ENCODE assay signal across 29 cellular contexts in genomic region chr2:206853880-206854279, GRCh38.
"Had no signal": no experiment of that assay in that cellular context is flagged by ENCODE, and none has a peak within 500 bp of the region (broad histone marks: within the 10 kb centered on the region; RNA-seq: fewer than 3 reads in every experiment).

No MANE protein-coding gene starts in this region.

- H3K4me3 ChIP-seq: left lung, lower lobe of right lung, mucosa of descending colon, ovary, right atrium auricular region, right lobe of liver, smooth muscle cell, testis, thyroid gland, transverse colon, upper lobe of left lung, vagina had no signal

- H3K4me2 ChIP-seq: smooth muscle cell had no signal

- H3K4me3 Mint-ChIP-seq: immature natural killer cell; mesothelial cell of epicardium; naive thymus-derived CD4-positive, alpha-beta T cell; natural killer cell treated with Interleukin-12 subunit alpha and Interleukin-12 subunit beta and Interleukin-15 and Interleukin-18, amount 100 ng/mL, for 72 hours; stimulated activated memory B cell treated with anti-CD40 and anti-IgM and Interleukin-4, amounts not matched to agents 10 μg/mL and 1 μg/mL and 100 μg/mL, for 72 hours; stimulated activated naive CD8-positive, alpha-beta T cell treated with anti-CD3 and anti-CD28 coated beads, Interleukin-15, amount 100 ng/mL, for 72 hours had no signal

- H3K27me3 ChIP-seq: left lung, ovary, right atrium auricular region, right lobe of liver, testis, thyroid gland, transverse colon, upper lobe of left lung, vagina had no signal

- H3K27me3 Mint-ChIP-seq: naive thymus-derived CD4-positive, alpha-beta T cell; progenitor cell of endocrine pancreas; stimulated activated memory B cell treated with anti-CD40 and anti-IgM and Interleukin-4, amounts not matched to agents 10 μg/mL and 1 μg/mL and 100 μg/mL, for 72 hours; stimulated activated naive CD8-positive, alpha-beta T cell treated with anti-CD3 and anti-CD28 coated beads, Interleukin-15, amount 100 ng/mL, for 72 hours had no signal

- H3K36me3 ChIP-seq: left lung, lower lobe of right lung, ovary, right atrium auricular region, right lobe of liver, thyroid gland, transverse colon, upper lobe of left lung, vagina had no signal

- H3K27ac ChIP-seq: left lung, lower lobe of right lung, ovary, right atrium auricular region, right lobe of liver, testis, thyroid gland, transverse colon, upper lobe of left lung, vagina had no signal

- H3K27ac Mint-ChIP-seq: immature natural killer cell; mesothelial cell of epicardium; naive thymus-derived CD4-positive, alpha-beta T cell; natural killer cell treated with Interleukin-12 subunit alpha and Interleukin-12 subunit beta and Interleukin-15 and Interleukin-18, amount 100 ng/mL, for 72 hours; progenitor cell of endocrine pancreas; stimulated activated memory B cell treated with anti-CD40 and anti-IgM and Interleukin-4, amounts not matched to agents 10 μg/mL and 1 μg/mL and 100 μg/mL, for 72 hours; stimulated activated naive CD8-positive, alpha-beta T cell treated with anti-CD3 and anti-CD28 coated beads, Interleukin-15, amount 100 ng/mL, for 72 hours had no signal

- H3K4me1 Mint-ChIP-seq: mesothelial cell of epicardium; stimulated activated memory B cell treated with anti-CD40 and anti-IgM and Interleukin-4, amounts not matched to agents 10 μg/mL and 1 μg/mL and 100 μg/mL, for 72 hours had no signal

- H3K4me1 ChIP-seq: left lung, lower lobe of right lung, right lobe of liver, testis, thyroid gland, transverse colon, upper lobe of left lung had no signal

- DNase-seq: hypothalamus; immature natural killer cell; kidney; left colon; left lung; lower lobe of right lung; mammary epithelial cell; mesenchymal stem cell; mucosa of descending colon; naive thymus-derived CD4-positive, alpha-beta T cell; ovary; right lobe of liver; stimulated activated CD4-positive, alpha-beta T cell treated with anti-CD3 and anti-CD28 coated beads, Interleukin-1b, Interleukin-23, amount 100 ng/mL, for 48 hours; stimulated activated CD4-positive, alpha-beta T cell treated with anti-CD3 and anti-CD28 coated beads, Interleukin-2, amount 100 ng/mL, for 48 hours; stimulated activated CD4-positive, alpha-beta T cell treated with anti-CD3 and anti-CD28 coated beads, Interleukin-4, amount 100 ng/mL, for 4 hours; stimulated activated CD8-positive, alpha-beta memory T cell treated with anti-CD3 and anti-CD28 coated beads, Interleukin-4, amount 100 ng/mL, for 48 hours; stimulated activated naive CD4-positive, alpha-beta T cell treated with Interleukin-2 at 50 U/mL for 16 hours; stimulated activated naive CD8-positive, alpha-beta T cell treated with anti-CD3 and anti-CD28 coated beads, Interleukin-15, amount 100 ng/mL, for 72 hours; testis; thyroid gland; transverse colon; upper lobe of left lung had no signal

- H3K9me3 ChIP-seq: left lung, lower lobe of right lung, mucosa of descending colon, ovary, right atrium auricular region, right lobe of liver, testis, thyroid gland, transverse colon, upper lobe of left lung, vagina had no signal

- H3K9me3 Mint-ChIP-seq: immature natural killer cell; mesothelial cell of epicardium; naive thymus-derived CD4-positive, alpha-beta T cell; natural killer cell treated with Interleukin-12 subunit alpha and Interleukin-12 subunit beta and Interleukin-15 and Interleukin-18, amount 100 ng/mL, for 72 hours; stimulated activated memory B cell treated with anti-CD40 and anti-IgM and Interleukin-4, amounts not matched to agents 10 μg/mL and 1 μg/mL and 100 μg/mL, for 72 hours; stimulated activated naive CD8-positive, alpha-beta T cell treated with anti-CD3 and anti-CD28 coated beads, Interleukin-15, amount 100 ng/mL, for 72 hours had no signal

- ATAC-seq: left colon; left lung; lower lobe of right lung; mucosa of descending colon; naive thymus-derived CD4-positive, alpha-beta T cell; natural killer cell treated with Interleukin-12 subunit alpha and Interleukin-12 subunit beta and Interleukin-15 and Interleukin-18, amount 100 ng/mL, for 72 hours; right lobe of liver; stimulated activated memory B cell treated with anti-CD40 and anti-IgM and Interleukin-4, amounts not matched to agents 10 μg/mL and 1 μg/mL and 100 μg/mL, for 72 hours; stimulated activated naive CD8-positive, alpha-beta T cell treated with anti-CD3 and anti-CD28 coated beads, Interleukin-15, amount 100 ng/mL, for 72 hours had no signal

- H3K36me3 Mint-ChIP-seq: immature natural killer cell; mesothelial cell of epicardium; naive thymus-derived CD4-positive, alpha-beta T cell; natural killer cell treated with Interleukin-12 subunit alpha and Interleukin-12 subunit beta and Interleukin-15 and Interleukin-18, amount 100 ng/mL, for 72 hours; stimulated activated memory B cell treated with anti-CD40 and anti-IgM and Interleukin-4, amounts not matched to agents 10 μg/mL and 1 μg/mL and 100 μg/mL, for 72 hours had no signal
